8 cellular contexts compared by ENCODE assay signal in the genomic region with DNA sequence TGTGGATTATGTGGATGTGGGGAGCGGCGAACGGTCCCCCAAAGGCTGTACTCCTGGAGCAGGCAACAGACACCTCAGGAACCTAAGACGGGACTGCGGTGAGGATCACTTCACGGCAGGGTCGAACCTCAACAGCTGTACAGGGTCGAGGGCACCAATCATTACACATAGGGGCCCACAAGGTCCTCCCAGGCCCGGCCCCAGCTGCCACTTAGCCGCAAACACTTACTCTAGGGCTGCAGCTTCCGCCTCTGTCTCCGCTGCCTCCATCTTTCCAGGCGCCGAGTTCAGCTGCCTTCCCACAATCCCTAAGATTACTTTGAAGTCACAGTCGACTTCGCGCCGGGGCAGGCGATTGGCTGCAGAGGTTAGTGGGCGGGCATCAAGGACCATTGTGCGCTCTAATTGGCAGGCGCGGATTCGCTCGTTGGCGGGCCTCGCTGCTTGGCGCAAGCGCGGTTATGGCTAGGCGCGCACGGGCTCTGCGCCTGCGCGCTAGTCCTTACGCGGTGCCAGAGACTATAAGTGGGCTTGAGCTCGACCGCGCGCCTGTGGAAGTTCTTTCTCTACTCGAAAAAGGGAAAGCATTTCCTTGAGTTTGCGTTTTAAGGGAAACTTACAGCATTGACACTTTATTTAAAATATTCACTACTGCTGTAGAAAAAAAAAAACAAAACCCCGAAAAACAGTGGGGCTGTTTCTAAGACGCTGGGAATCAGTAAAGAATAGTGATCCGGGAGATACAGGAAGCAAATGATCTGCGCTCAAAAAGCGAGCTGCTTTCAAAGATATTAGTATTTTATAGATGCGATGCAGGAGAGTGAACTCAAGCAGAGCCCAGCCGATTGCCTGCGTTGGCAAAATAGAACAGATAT. TPM values are rescaled to one million over a fixed set of nuclear protein-coding genes. Genes with fewer than 3 reads are reported as not detected.
DNase-seq lines count a peak whose midpoint lies in the region; ATAC-seq and TF ChIP-seq lines count a peak whose summit lies in the region.

Gene ZWINT, minus strand, starts transcription at position 293 of the 875 bp plus-strand sequence. Its CDS starts 23 bp downstream, at position 270.

- no peaks in the 10 kb centered on the region for H3K9me3 ChIP-seq in left ventricle myocardium inferior (replicated peaks)

- peak within 1 kb of the TSS; percentile 77 for H3K4me3 ChIP-seq in left ventricle myocardium inferior
- peak within 1 kb of the TSS; percentile 37 for H3K4me3 ChIP-seq in urinary bladder (ENCODE audit: low read depth, low read length)

- H3K9me3 Mint-ChIP-seq in T-helper 1 cell treated with Interleukin-12 subunit alpha and Interleukin-12 subunit beta and Interleukin-4 antibody, amounts not matched to agents 30 μg/mL and 1 μg/mL, for 36 hours = no peaks in the 10 kb centered on the region
- H3K9me3 Mint-ChIP-seq in progenitor cell of endocrine pancreas (ENCODE audit: low read depth) = no peaks in the 10 kb centered on the region

- no peaks in the 10 kb centered on the region for H3K27me3 Mint-ChIP-seq in T-helper 1 cell treated with Interleukin-12 subunit alpha and Interleukin-12 subunit beta and Interleukin-4 antibody, amounts not matched to agents 30 μg/mL and 1 μg/mL, for 36 hours (ENCODE audit: low read depth)
- H3K27me3 Mint-ChIP-seq in progenitor cell of endocrine pancreas = no peaks in the 10 kb centered on the region

- H3K4me1 ChIP-seq in left ventricle myocardium inferior (peaks cover 17% of the 10 kb centered on the region), urinary bladder (ENCODE audit: insufficient read depth) (no peaks in the 10 kb centered on the region)

- no peaks in the 10 kb centered on the region for H3K27me3 ChIP-seq in left ventricle myocardium inferior (ENCODE audit: low read depth)

- peaks cover 43% of the 10 kb centered on the region for H3K4me1 Mint-ChIP-seq in T-helper 1 cell treated with Interleukin-12 subunit alpha and Interleukin-12 subunit beta and Interleukin-4 antibody, amounts not matched to agents 30 μg/mL and 1 μg/mL, for 36 hours (ENCODE audit: low read depth)
- peaks cover 15% of the 10 kb centered on the region for H3K4me1 Mint-ChIP-seq in progenitor cell of endocrine pancreas (ENCODE audit: low read depth)

- WGBS in urinary bladder = under 1% methylated on average over 52 of the region's 52 CpGs

- peak within 1 kb of the TSS; percentile 94 for H3K4me3 Mint-ChIP-seq in T-helper 1 cell treated with Interleukin-12 subunit alpha and Interleukin-12 subunit beta and Interleukin-4 antibody, amounts not matched to agents 30 μg/mL and 1 μg/mL, for 36 hours
- H3K4me3 Mint-ChIP-seq in progenitor cell of endocrine pancreas (ENCODE audit: low read depth) = peak within 1 kb of the TSS; percentile 95

- peak; percentile 99 for ATAC-seq in GM18498 (IDR thresholded peaks at IDR 0.05; ENCODE audit: unreplicated experiment)
- peak; percentile 98 for ATAC-seq in HG02885 (IDR thresholded peaks at IDR 0.05; ENCODE audit: poor library complexity, unreplicated experiment)

- no peaks in the 10 kb centered on the region for H3K36me3 ChIP-seq in left ventricle myocardium inferior
- no peaks in the 10 kb centered on the region for H3K36me3 ChIP-seq in urinary bladder (ENCODE audit: insufficient read depth)

- intact Hi-C loops in left ventricle myocardium inferior (cut with micrococcal nuclease) = no loop called here

- H3K36me3 Mint-ChIP-seq in T-helper 1 cell treated with Interleukin-12 subunit alpha and Interleukin-12 subunit beta and Interleukin-4 antibody, amounts not matched to agents 30 μg/mL and 1 μg/mL, for 36 hours (ENCODE audit: low read depth) = peaks cover 24% of the 10 kb centered on the region
- peaks cover 3% of the 10 kb centered on the region for H3K36me3 Mint-ChIP-seq in progenitor cell of endocrine pancreas (ENCODE audit: insufficient read depth)

- peak; percentile 91 for DNase-seq in NCI-H1694 (lab: John Stamatoyannopoulos, UW)
- DNase-seq in amniotic epithelial cell (ENCODE audit: low read depth) = peak; percentile 93
- peak; percentile 93 for DNase-seq in left ventricle myocardium inferior
- DNase-seq in progenitor cell of endocrine pancreas (ENCODE audit: low spot score, unreplicated experiment) = peak; percentile 90

- no peak for TF ChIP-seq CTCF in left ventricle myocardium inferior (IDR thresholded peaks at IDR 0.05; ENCODE audit: borderline replicate concordance)
- TF ChIP-seq CTCF in progenitor cell of endocrine pancreas (IDR thresholded peaks at IDR 0.05; ENCODE audit: unreplicated experiment) = no peak

- peak within 1 kb of the TSS; percentile 90 for H3K27ac Mint-ChIP-seq in T-helper 1 cell treated with Interleukin-12 subunit alpha and Interleukin-12 subunit beta and Interleukin-4 antibody, amounts not matched to agents 30 μg/mL and 1 μg/mL, for 36 hours
- peak within 1 kb of the TSS; percentile 97 for H3K27ac Mint-ChIP-seq in progenitor cell of endocrine pancreas

- H3K27ac ChIP-seq in left ventricle myocardium inferior (replicated peaks) (peak within 1 kb of the TSS; percentile 73), urinary bladder (ENCODE audit: low read depth) (no peak within 1 kb of the TSS)

RNA-seq across cellular contexts. Expression of gene ZWINT, which starts in this region (rescaled TPM):
- total RNA-seq in left ventricle myocardium inferior = 1.0 TPM
- total RNA-seq in progenitor cell of endocrine pancreas = 44.5 and 46.0 TPM in 2 replicates
- 20.2 TPM for total RNA-seq in urinary bladder
- polyA plus RNA-seq in urinary bladder = 2.2 TPM

Comparison
In these comparisons a context has a peak if more than half of its experiments do, and no peak if none do; other contexts are left out.
1. RNA of gene ZWINT (total RNA-seq): 44.5 to 46.0 TPM in progenitor cell of endocrine pancreas and 20.2 TPM in urinary bladder (single experiment); 1.0 TPM in left ventricle myocardium inferior (single experiment); every median in the first group is over 10 times any median in the second.
2. Peak in every context shown above with its lines, with median percentiles within 50 percentile points of each other: DNase-seq.